27 cellular contexts compared by ENCODE assay signal in the genomic region with DNA sequence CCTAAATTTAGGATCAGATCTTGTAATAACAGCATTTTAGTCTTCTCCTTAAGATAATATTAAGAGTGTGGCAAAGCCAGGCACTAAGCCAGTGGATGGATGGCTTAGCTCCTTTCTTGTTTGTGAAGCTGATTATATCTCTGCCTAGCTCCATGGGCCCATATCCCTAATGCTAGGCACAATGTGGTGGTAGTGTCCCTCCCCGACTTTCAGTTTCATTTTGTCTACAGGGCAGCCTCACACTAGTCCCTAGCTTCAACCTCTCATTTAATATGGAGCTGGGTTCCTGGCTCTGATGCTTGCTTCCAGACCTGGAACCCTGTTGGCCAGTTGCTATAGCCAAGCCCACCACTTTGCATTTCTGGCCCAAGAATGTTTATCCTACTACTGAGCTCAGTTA.
"Had no signal": no experiment of that assay in that cellular context is flagged by ENCODE, and none has a peak within 500 bp of the region (broad histone marks: within the 10 kb centered on the region; RNA-seq: fewer than 3 reads in every experiment).

No MANE protein-coding gene starts in this region.

- ATAC-seq: activated CD8-positive, alpha-beta T cell treated with anti-CD3 and anti-CD28 coated beads, Interleukin-2, amount 10 ng/mL, durations not matched to agents 7 days and 5 days; activated naive CD4-positive, alpha-beta T cell treated with anti-CD3 and anti-CD28 coated beads, Interleukin-2, amount 50 U/mL, for 72 hours; activated T-cell treated with anti-CD3 and anti-CD28 coated beads, Interleukin-2, amount 50 U/mL, for 4 hours; PC-3 had no signal

- H3K9me3 ChIP-seq: adrenal gland, Peyer's patch had no signal

- H3K4me1 ChIP-seq: adrenal gland, Peyer's patch had no signal

- DNase-seq: activated CD4-positive, alpha-beta T cell treated with anti-CD3 and anti-CD28 coated beads, Interleukin-2, amount 10 ng/mL, durations not matched to agents 24 days and 14 days; activated CD4-positive, alpha-beta T cell treated with anti-CD3 and anti-CD28 coated beads, Interleukin-2, amount 50 U/mL, for 48 hours; activated CD8-positive, alpha-beta T cell treated with anti-CD3 and anti-CD28 coated beads, Interleukin-2, amount 10 ng/mL, durations not matched to agents 7 days and 5 days; activated gamma-delta T cell treated with Interleukin-2 at 50 U/mL for 16 hours; activated naive CD4-positive, alpha-beta T cell treated with anti-CD3 and anti-CD28 coated beads for 36 hours; activated T-cell treated with anti-CD3 and anti-CD28 coated beads for 4 hours; activated T-cell treated with anti-CD3 and anti-CD28 coated beads, Interleukin-2, amount 50 U/mL, for 4 hours; adrenal gland; caudate nucleus; cerebellar nuclear complex; KG1; NCI-H1105; NCI-H1417 treated with DMSO at 0.1 percent for 48 hours; NCI-H187 treated with DMSO at 0.1 percent for 48 hours; NCI-H2081; NCI-H226; NCI-H446 treated with DMSO at 0.1 percent for 48 hours; NCI-H524; NCI-H69; NCI-H82; PC-3; Peyer's patch; Right ventricle myocardium superior; SW 1271; T-helper 1 cell; T1000 had no signal

- H3K36me3 ChIP-seq: adrenal gland, Peyer's patch had no signal

- H3K27ac ChIP-seq: adrenal gland, Peyer's patch had no signal

- H3K27me3 ChIP-seq: adrenal gland, Peyer's patch had no signal

- H3K4me3 ChIP-seq: adrenal gland, Peyer's patch had no signal
